In genomic region chr2:60827369-60827768, GRCh38 we compare ENCODE assay signal across 13 cellular contexts.
"Had no signal": no experiment of that assay in that cellular context is flagged by ENCODE, and none has a peak within 500 bp of the region (broad histone marks: within the 10 kb centered on the region; RNA-seq: fewer than 3 reads in every experiment).

No MANE protein-coding gene starts in this region.

- DNase-seq: effector CD4-positive, alpha-beta T cell; foreskin melanocyte; head of caudate nucleus; kidney glomerular epithelial cell; mucosa of descending colon; naive thymus-derived CD8-positive, alpha-beta T cell; posterior cingulate gyrus; small intestine; stimulated activated CD4-positive, alpha-beta T cell treated with anti-CD3 and anti-CD28 coated beads, Interleukin-12 subunit alpha, Interleukin-12 subunit beta, amount 100 ng/mL, for 4 hours; stomach; substantia nigra; transverse colon had no signal

- H3K4me3 Mint-ChIP-seq: naive thymus-derived CD8-positive, alpha-beta T cell; neural crest cell had no signal

- H3K4me1 Mint-ChIP-seq: neural crest cell had no signal

- ATAC-seq: mucosa of descending colon; naive thymus-derived CD8-positive, alpha-beta T cell had no signal

- H3K9me3 Mint-ChIP-seq: naive thymus-derived CD8-positive, alpha-beta T cell had no signal
